In the genomic region with DNA sequence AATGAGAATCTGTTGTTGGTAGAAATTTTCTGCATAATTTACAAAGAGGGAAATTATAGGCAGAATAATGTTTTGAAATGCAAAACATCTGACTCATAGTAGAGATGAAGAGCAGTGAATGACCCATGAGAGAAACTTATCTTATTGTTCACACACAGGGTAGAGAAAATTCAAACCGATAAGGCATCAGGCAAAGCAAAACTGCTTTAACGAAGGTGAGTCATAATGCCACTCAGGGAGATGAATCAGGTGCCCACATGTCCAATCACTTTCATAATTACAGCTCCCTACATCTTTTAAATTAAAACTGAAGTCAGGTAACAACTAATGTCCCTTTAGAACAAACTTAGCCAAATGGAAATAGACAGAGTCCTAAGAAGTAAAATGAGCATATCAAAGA, we compare ENCODE assay signal across 12 cellular contexts.
DNase-seq lines count a peak whose midpoint lies in the region; ATAC-seq and TF ChIP-seq lines count a peak whose summit lies in the region.
"Had no signal": no experiment of that assay in that cellular context is flagged by ENCODE, and none has a peak within 500 bp of the region (broad histone marks: within the 10 kb centered on the region; RNA-seq: fewer than 3 reads in every experiment).

No MANE protein-coding gene starts in this region.

- no peaks in the 10 kb centered on the region for H3K4me1 ChIP-seq in right cardiac atrium (ENCODE audit: control insufficient read depth, insufficient read depth, low read length)
- H3K4me1 ChIP-seq: spleen had no signal

- H3K4me1 Mint-ChIP-seq in activated CD8-positive, alpha-beta memory T cell treated with anti-CD3 and anti-CD28 coated beads, Interleukin-2, amount 10 ng/mL, durations not matched to agents 7 days and 5 days: peaks cover 2% of the 10 kb centered on the region

- DNase-seq in activated CD8-positive, alpha-beta memory T cell treated with anti-CD3 and anti-CD28 coated beads, Interleukin-2, amount 10 ng/mL, durations not matched to agents 7 days and 5 days: no peak
- no peak for DNase-seq in activated CD8-positive, alpha-beta memory T cell treated with anti-CD3 and anti-CD28 coated beads for 24 hours
- DNase-seq in retinal pigment epithelial cell (ENCODE audit: low read depth) (peak; percentile 29), NCI-H146 (lab: John Stamatoyannopoulos, UW) (no peak), NCI-H2196 treated with DMSO at 0.1 percent for 48 hours (lab: John Stamatoyannopoulos, UW; ENCODE audit: unreplicated experiment) (no peak), right cardiac atrium (no peak)
- DNase-seq: activated T-cell treated with anti-CD3 and anti-CD28 coated beads, Interleukin-2, amount 50 U/mL, for 4 hours; spleen; T1000 had no signal

- CTCF ChIA-PET in activated CD8-positive, alpha-beta memory T cell treated with anti-CD3 and anti-CD28 coated beads, Interleukin-2, amount 10 ng/mL, durations not matched to agents 7 days and 5 days (lab: Charles Lee): no interaction called here

- no peak overlapping the region for H3K4me3 ChIP-seq in retinal pigment epithelial cell (ENCODE audit: low read length)
- H3K4me3 ChIP-seq in right cardiac atrium (ENCODE audit: low read length): no peak overlapping the region
- H3K4me3 ChIP-seq: spleen had no signal

- no peak for TF ChIP-seq CTCF in retinal pigment epithelial cell (conservative IDR thresholded peaks at IDR 0.05; ENCODE audit: low read depth, low read length)

- WGBS in right cardiac atrium: 73% methylated on average over 2 of the region's 2 CpGs

- no peaks in the 10 kb centered on the region for H3K9me3 ChIP-seq in right cardiac atrium (ENCODE audit: control insufficient read depth, low read length)
- H3K9me3 ChIP-seq: spleen had no signal

- intact Hi-C loops in right cardiac atrium (cut with DNase I): no loop called here

- no peak overlapping the region for H3K27ac ChIP-seq in right cardiac atrium (ENCODE audit: low read length)
- H3K27ac ChIP-seq: spleen had no signal

- H3K36me3 Mint-ChIP-seq in activated CD8-positive, alpha-beta memory T cell treated with anti-CD3 and anti-CD28 coated beads, Interleukin-2, amount 10 ng/mL, durations not matched to agents 7 days and 5 days: no peaks in the 10 kb centered on the region

- peak; percentile 68 for ATAC-seq in activated CD8-positive, alpha-beta memory T cell treated with anti-CD3 and anti-CD28 coated beads, Interleukin-2, amount 10 ng/mL, durations not matched to agents 7 days and 5 days
- ATAC-seq in GM21737 (IDR thresholded peaks at IDR 0.05; ENCODE audit: unreplicated experiment) (peak; percentile 73), HG03280 (IDR thresholded peaks at IDR 0.05; ENCODE audit: unreplicated experiment) (peak; percentile 82), right cardiac atrium (no peak)
- ATAC-seq: activated T-cell treated with anti-CD3 and anti-CD28 coated beads, Interleukin-2, amount 50 U/mL, for 4 hours had no signal

- no peaks in the 10 kb centered on the region for H3K9me3 Mint-ChIP-seq in activated CD8-positive, alpha-beta memory T cell treated with anti-CD3 and anti-CD28 coated beads, Interleukin-2, amount 10 ng/mL, durations not matched to agents 7 days and 5 days (ENCODE audit: low read depth)
- H3K9me3 Mint-ChIP-seq: activated T-cell treated with anti-CD3 and anti-CD28 coated beads, Interleukin-2, amount 50 U/mL, for 4 hours had no signal

- no peak overlapping the region for H3K4me3 Mint-ChIP-seq in activated CD8-positive, alpha-beta memory T cell treated with anti-CD3 and anti-CD28 coated beads, Interleukin-2, amount 10 ng/mL, durations not matched to agents 7 days and 5 days
- H3K4me3 Mint-ChIP-seq: activated T-cell treated with anti-CD3 and anti-CD28 coated beads, Interleukin-2, amount 50 U/mL, for 4 hours; stimulated activated naive CD8-positive, alpha-beta T cell treated with anti-CD3 and anti-CD28 coated beads, Interleukin-15, Interleukin-2, amounts not matched to agents 100 ng/mL and 50 ng/mL, for 24 hours had no signal

- H3K27me3 Mint-ChIP-seq in activated CD8-positive, alpha-beta memory T cell treated with anti-CD3 and anti-CD28 coated beads, Interleukin-2, amount 10 ng/mL, durations not matched to agents 7 days and 5 days: no peaks in the 10 kb centered on the region
- H3K27me3 Mint-ChIP-seq: stimulated activated naive CD8-positive, alpha-beta T cell treated with anti-CD3 and anti-CD28 coated beads, Interleukin-15, Interleukin-2, amounts not matched to agents 100 ng/mL and 50 ng/mL, for 24 hours had no signal

- no peaks in the 10 kb centered on the region for H3K27me3 ChIP-seq in right cardiac atrium (ENCODE audit: control insufficient read depth, insufficient read depth)
- H3K27me3 ChIP-seq: spleen had no signal

- no peak overlapping the region for H3K27ac Mint-ChIP-seq in activated CD8-positive, alpha-beta memory T cell treated with anti-CD3 and anti-CD28 coated beads, Interleukin-2, amount 10 ng/mL, durations not matched to agents 7 days and 5 days
- H3K27ac Mint-ChIP-seq: stimulated activated naive CD8-positive, alpha-beta T cell treated with anti-CD3 and anti-CD28 coated beads, Interleukin-15, Interleukin-2, amounts not matched to agents 100 ng/mL and 50 ng/mL, for 24 hours had no signal

Comparison
In these comparisons a context has a peak if more than half of its experiments do, and no peak if none do; other contexts are left out.
1. ATAC-seq: peak in activated CD8-positive, alpha-beta memory T cell treated with anti-CD3 and anti-CD28 coated beads, Interleukin-2, amount 10 ng/mL, durations not matched to agents 7 days and 5 days (single experiment), GM21737 (single experiment) and HG03280 (single experiment); none in right cardiac atrium (0 of 2).